13 cellular contexts compared by ENCODE assay signal in the genomic region with DNA sequence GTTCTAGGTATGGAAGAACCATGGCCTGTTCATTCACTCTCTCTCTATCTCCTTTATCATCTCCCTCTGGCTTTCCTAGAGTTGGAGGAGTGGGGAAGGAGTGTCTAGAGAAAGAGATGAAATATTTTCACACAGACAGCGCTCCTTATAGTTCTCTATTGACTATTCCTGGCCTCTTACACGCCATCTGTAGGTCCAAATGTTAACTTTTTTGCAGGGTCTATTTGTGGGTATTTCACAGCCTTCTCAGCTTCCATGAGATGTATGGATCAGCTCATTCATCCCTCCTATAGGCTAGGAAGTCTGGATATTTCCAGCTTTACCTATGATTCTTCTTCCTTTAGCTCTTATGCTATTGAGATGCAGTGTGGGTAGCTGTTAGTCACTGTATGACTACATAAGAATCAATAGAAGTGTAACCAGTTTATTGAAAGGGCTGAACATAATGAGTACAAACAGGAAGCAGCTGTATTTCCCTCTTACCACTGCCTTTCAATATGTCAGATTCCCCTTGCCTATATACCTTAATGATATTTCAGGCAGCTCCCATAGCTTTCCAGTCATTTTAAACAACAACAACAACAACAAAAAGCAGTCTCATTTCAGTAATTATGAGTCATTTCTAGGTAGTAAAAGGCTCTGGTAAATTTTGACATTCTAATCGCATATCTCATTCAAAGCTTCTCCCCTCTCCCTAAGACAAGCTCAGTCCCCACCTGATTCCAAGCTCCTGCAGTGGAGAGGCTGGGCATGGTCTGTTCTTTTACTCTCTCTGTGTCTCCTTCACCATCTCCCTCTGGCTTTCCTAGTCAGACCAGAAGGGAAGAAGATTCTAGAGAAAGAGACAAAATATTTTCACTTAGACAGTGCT.
DNase-seq lines count a peak whose midpoint lies in the region; ATAC-seq, FAIRE-seq and TF ChIP-seq lines count a peak whose summit lies in the region.
"Had no signal": no experiment of that assay in that cellular context is flagged by ENCODE, and none has a peak within 500 bp of the region (broad histone marks: within the 10 kb centered on the region; RNA-seq: fewer than 3 reads in every experiment).

No MANE protein-coding gene starts in this region.

- H3K27ac ChIP-seq in K562 (ENCODE audit: extremely low read depth, low read depth, low read length): no peak overlapping the region
- H3K27ac ChIP-seq: colonic mucosa, Peyer's patch, VCaP had no signal

- no peaks in the 10 kb centered on the region for H3K79me2 ChIP-seq in K562 (ENCODE audit: control insufficient read depth, insufficient read depth, low read length)

- BruUV-seq in K562 (replicated peaks; lab: Mats Ljungman, UMichigan): no TSS peak

- no peaks in the 10 kb centered on the region for H3K9me3 ChIP-seq in K562 (replicated peaks; ENCODE audit: control insufficient read depth, insufficient read depth, low read depth, low read length)
- H3K9me3 ChIP-seq: colonic mucosa, Peyer's patch had no signal

- FAIRE-seq in GM12892 (lab: Jason Lieb, UNC) (peak; percentile 77), K562 (lab: Jason Lieb, UNC) (no peak)

- POLR2A ChIA-PET in K562 (lab: Yijun Ruan, JAX): no interaction called here

- ATAC-seq in GM19324 (IDR thresholded peaks at IDR 0.05; ENCODE audit: low FRiP score, unreplicated experiment) (peak; percentile 47), K562 (peak; percentile 51; the same call in 2 of the 3 replicates), HG03045 (IDR thresholded peaks at IDR 0.05; ENCODE audit: unreplicated experiment) (no peak), Right ventricle myocardium superior (ENCODE audit: poor library complexity) (no peak)

- H2AFZ ChIP-seq in K562 (ENCODE audit: low read depth, low read length): no peak overlapping the region

- TF ChIP-seq RAD21 in K562 (CRISPR knock-in tag; conservative IDR thresholded peaks at IDR 0.05 in 1 of 2, IDR thresholded peaks at IDR 0.05 in 1 of 2): no peak; a peak in 1 of 4 replicates

- no peak overlapping the region for H3K4me3 ChIP-seq in K562
- H3K4me3 ChIP-seq: colonic mucosa, Peyer's patch had no signal

- TF ChIP-seq POLR2A in GM12892 (IDR thresholded peaks at IDR 0.05; ENCODE audit: low read depth, low read length) (no peak), K562 (conservative IDR thresholded peaks at IDR 0.05) (no peak)

- TF ChIP-seq CTCF in K562 (IDR thresholded peaks at IDR 0.05 in 2 of 3, conservative IDR thresholded peaks at IDR 0.05 in 1 of 3; ENCODE audit: insufficient read depth in 2 of 3, low read depth in 1 of 3, low read length in 3 of 3): no peak

- TF ChIP-seq EP300 in K562 (IDR thresholded peaks at IDR 0.05; ENCODE audit: low read length): no peak

- no peak overlapping the region for H3K4me2 ChIP-seq in K562 (ENCODE audit: insufficient read depth, low read length)

- H3K9me1 ChIP-seq in K562 (ENCODE audit: control insufficient read depth, insufficient read depth, low read length): no peaks in the 10 kb centered on the region

- no peaks in the 10 kb centered on the region for H3K4me1 ChIP-seq in K562 (replicated peaks in 1 of 2; ENCODE audit: control insufficient read depth in 2 of 2, insufficient read depth in 2 of 2, low read length in 2 of 2)
- H3K4me1 ChIP-seq: colonic mucosa had no signal

- WGBS in K562 (ENCODE audit: insufficient coverage, low coverage, missing lambda C conversion rate): 0% methylated on average over 3 of the region's 3 CpGs

- H3K27me3 ChIP-seq in K562 (ENCODE audit: control insufficient read depth in 2 of 2, insufficient read depth in 2 of 2, low read length in 2 of 2): no peaks in the 10 kb centered on the region
- H3K27me3 ChIP-seq: colonic mucosa, Peyer's patch had no signal

- intact Hi-C loops in K562 (cut with micrococcal nuclease) (no loop called here), Right ventricle myocardium superior (cut with DNase I) (no loop called here)

- in situ Hi-C loops in K562 (cut with MboI): no loop called here

- CTCF ChIA-PET in K562 (lab: Yijun Ruan, JAX; ENCODE audit: low intra/inter-chr PET ratio): no interaction called here

- DNase-seq in GM12892 (ENCODE audit: insufficient read length) (no peak), HPDE6-E6E7 (ENCODE audit: extremely low spot score) (peak; percentile 41), K562 (ENCODE audit: extremely low read depth in 1 of 4, low spot score in 3 of 4) (no peak), NCI-H1694 (lab: John Stamatoyannopoulos, UW) (no peak), SW480 (ENCODE audit: low spot score) (no peak), Right ventricle myocardium superior (no peak)
- DNase-seq: activated naive CD4-positive, alpha-beta T cell treated with Interleukin-2 at 50 U/mL for 16 hours; Calu3; colonic mucosa; Peyer's patch had no signal

- H3K9ac ChIP-seq in K562 (ENCODE audit: insufficient read depth in 1 of 2, low read depth in 2 of 2, low read length in 2 of 2): no peak overlapping the region

- no peaks in the 10 kb centered on the region for H4K20me1 ChIP-seq in K562 (replicated peaks; ENCODE audit: control insufficient read depth, insufficient read depth, low read length)

- no peaks in the 10 kb centered on the region for H3K36me3 ChIP-seq in K562 (ENCODE audit: control insufficient read depth, insufficient read depth, low read length)
- H3K36me3 ChIP-seq: colonic mucosa, Peyer's patch had no signal

TF ChIP-seq in K562, 482 proteins besides CTCF, POLR2A, EP300 and RAD21:
- TF ChIP-seq ZKSCAN3 (CRISPR knock-in tag; IDR thresholded peaks at IDR 0.05) (no peak), TEAD4 (IDR thresholded peaks at IDR 0.05; ENCODE audit: low read length) (no peak), TEAD4 (CRISPR knock-in tag; IDR thresholded peaks at IDR 0.05; ENCODE audit: borderline replicate concordance) (no peak), ZZZ3 (IDR thresholded peaks at IDR 0.05) (no peak)

Comparison
In these comparisons a context has a peak if more than half of its experiments do, and no peak if none do; other contexts are left out.
1. ATAC-seq: peak in GM19324 (single experiment) and K562 (single experiment); none in HG03045 (single experiment) and Right ventricle myocardium superior (single experiment).